In genomic region chr6:135299256-135299655, GRCh38 we compare ENCODE assay signal across 21 cellular contexts.
DNase-seq lines count a peak whose midpoint lies in the region; ATAC-seq and TF ChIP-seq lines count a peak whose summit lies in the region.
"Had no signal": no experiment of that assay in that cellular context is flagged by ENCODE, and none has a peak within 500 bp of the region (broad histone marks: within the 10 kb centered on the region; RNA-seq: fewer than 3 reads in every experiment).

No MANE protein-coding gene starts in this region.

- peaks cover 6% of the 10 kb centered on the region for H3K9me3 Mint-ChIP-seq in activated T-cell treated with anti-CD3 and anti-CD28 coated beads, Interleukin-2, amount 50 U/mL, for 24 hours
- no peaks in the 10 kb centered on the region for H3K9me3 Mint-ChIP-seq in MCF 10A (ENCODE audit: unreplicated experiment)

- H3K4me3 ChIP-seq in skeletal muscle satellite cell (ENCODE audit: low read length) = no peak overlapping the region
- H3K4me3 ChIP-seq: gastroesophageal sphincter, upper lobe of right lung had no signal

- H3K9me3 ChIP-seq in skeletal muscle satellite cell (replicated peaks; ENCODE audit: low read length) = no peaks in the 10 kb centered on the region
- H3K9me3 ChIP-seq: Caco-2, upper lobe of right lung had no signal

- peaks cover 56% of the 10 kb centered on the region for H3K36me3 Mint-ChIP-seq in activated T-cell treated with anti-CD3 and anti-CD28 coated beads, Interleukin-2, amount 50 U/mL, for 24 hours (ENCODE audit: low read depth)
- peaks cover 11% of the 10 kb centered on the region for H3K36me3 Mint-ChIP-seq in MCF 10A (ENCODE audit: insufficient read depth, unreplicated experiment)

- DNase-seq in activated T-cell treated with anti-CD3 and anti-CD28 coated beads, Interleukin-2, amount 50 U/mL, for 24 hours = no peak
- no peak for DNase-seq in activated T-cell treated with anti-CD3 and anti-CD28 coated beads, Interleukin-2, amount 50 U/mL, for 1 hour
- peak; percentile 91 for DNase-seq in NCI-H226
- DNase-seq in brain pericyte (ENCODE audit: low read depth, low spot score) = peak; percentile 54
- DNase-seq in MCF 10A (ENCODE audit: unreplicated experiment) = no peak
- DNase-seq: ACHN; activated CD4-positive, CD25-positive, alpha-beta regulatory T cell treated with anti-CD3 and anti-CD28 coated beads, Interleukin-2, amount 50 U/mL, for 72 hours; activated CD8-positive, alpha-beta memory T cell treated with anti-CD3 and anti-CD28 coated beads, Interleukin-2, amount 50 U/mL, for 48 hours; Caco-2; NCI-H1048; NK-92 treated with Interleukin-12 subunit alpha and Interleukin-12 subunit beta, amount 100 ng/mL, for 24 hours; stimulated activated CD4-positive, alpha-beta T cell treated with anti-CD3 and anti-CD28 coated beads, Interleukin-12 subunit alpha, Interleukin-12 subunit beta, amount 100 ng/mL, for 4 hours; stimulated activated naive CD4-positive, alpha-beta T cell treated with Interleukin-2 at 50 U/mL for 16 hours; upper lobe of right lung had no signal

- no peaks in the 10 kb centered on the region for H3K27me3 ChIP-seq in skeletal muscle satellite cell (ENCODE audit: control insufficient read depth, insufficient read depth, low read length)
- H3K27me3 ChIP-seq: gastroesophageal sphincter, upper lobe of right lung had no signal

- peak overlapping the region; percentile 42 for H3K9ac ChIP-seq in skeletal muscle satellite cell (ENCODE audit: low read depth, low read length)

- peak overlapping the region; percentile 45 for H3K4me2 ChIP-seq in skeletal muscle satellite cell (ENCODE audit: low read length)

- TF ChIP-seq CTCF in MCF 10A (IDR thresholded peaks at IDR 0.05; ENCODE audit: unreplicated experiment) = no peak

- no peak overlapping the region for H3K4me3 Mint-ChIP-seq in activated T-cell treated with anti-CD3 and anti-CD28 coated beads, Interleukin-2, amount 50 U/mL, for 24 hours
- no peak overlapping the region for H3K4me3 Mint-ChIP-seq in MCF 10A (ENCODE audit: unreplicated experiment)
- H3K4me3 Mint-ChIP-seq: T-helper 1 cell treated with Interleukin-12 subunit alpha and Interleukin-12 subunit beta and Interleukin-4 antibody, amounts not matched to agents 30 μg/mL and 1 μg/mL, for 36 hours had no signal

- ATAC-seq in HG03342 (IDR thresholded peaks at IDR 0.05; ENCODE audit: unreplicated experiment) (no peak), GM21717 (IDR thresholded peaks at IDR 0.05; ENCODE audit: unreplicated experiment) (no peak)
- ATAC-seq: gastroesophageal sphincter, upper lobe of right lung had no signal

- no TSS peak for BruUV-seq in MCF 10A (replicated peaks; lab: Mats Ljungman, UMichigan)

- H3K36me3 ChIP-seq in skeletal muscle satellite cell (ENCODE audit: insufficient read depth, low read length) = peaks cover 18% of the 10 kb centered on the region
- H3K36me3 ChIP-seq: upper lobe of right lung had no signal

- H3K4me1 Mint-ChIP-seq in activated T-cell treated with anti-CD3 and anti-CD28 coated beads, Interleukin-2, amount 50 U/mL, for 24 hours (ENCODE audit: low read depth) = peaks cover 24% of the 10 kb centered on the region
- no peaks in the 10 kb centered on the region for H3K4me1 Mint-ChIP-seq in MCF 10A (ENCODE audit: insufficient read depth, unreplicated experiment)

- intact Hi-C loops in MCF 10A (cut with micrococcal nuclease) = no loop called here

- H3K27ac Mint-ChIP-seq in activated T-cell treated with anti-CD3 and anti-CD28 coated beads, Interleukin-2, amount 50 U/mL, for 24 hours = peak overlapping the region; percentile 89
- H3K27ac Mint-ChIP-seq in MCF 10A (ENCODE audit: low read depth, unreplicated experiment) = no peak overlapping the region
- H3K27ac Mint-ChIP-seq: activated naive CD4-positive, alpha-beta T cell treated with anti-CD3 and anti-CD28 coated beads, Interleukin-2, amount 50 U/mL, for 72 hours; progenitor cell of endocrine pancreas had no signal

- CTCF ChIA-PET in MCF 10A (lab: Yijun Ruan, JAX) = no interaction called here

- POLR2A ChIA-PET in MCF 10A (lab: Yijun Ruan, JAX) = no interaction called here

- peaks cover 28% of the 10 kb centered on the region for H3K4me1 ChIP-seq in skeletal muscle satellite cell (ENCODE audit: control insufficient read depth, insufficient read depth, low read length)
- H3K4me1 ChIP-seq: Caco-2, gastroesophageal sphincter, upper lobe of right lung had no signal

- H3K27me3 Mint-ChIP-seq in activated T-cell treated with anti-CD3 and anti-CD28 coated beads, Interleukin-2, amount 50 U/mL, for 24 hours = no peaks in the 10 kb centered on the region
- no peaks in the 10 kb centered on the region for H3K27me3 Mint-ChIP-seq in MCF 10A (ENCODE audit: insufficient read depth, unreplicated experiment)
- H3K27me3 Mint-ChIP-seq: progenitor cell of endocrine pancreas had no signal

Comparison
In these comparisons a context has a peak if more than half of its experiments do, and no peak if none do; other contexts are left out.
1. DNase-seq: peak in NCI-H226 (single experiment) and brain pericyte (single experiment); none in activated T-cell treated with anti-CD3 and anti-CD28 coated beads, Interleukin-2, amount 50 U/mL, for 24 hours (single experiment), activated T-cell treated with anti-CD3 and anti-CD28 coated beads, Interleukin-2, amount 50 U/mL, for 1 hour (single experiment) and MCF 10A (single experiment).